ENCODE assay signal across 1 cellular context in the genomic region with DNA sequence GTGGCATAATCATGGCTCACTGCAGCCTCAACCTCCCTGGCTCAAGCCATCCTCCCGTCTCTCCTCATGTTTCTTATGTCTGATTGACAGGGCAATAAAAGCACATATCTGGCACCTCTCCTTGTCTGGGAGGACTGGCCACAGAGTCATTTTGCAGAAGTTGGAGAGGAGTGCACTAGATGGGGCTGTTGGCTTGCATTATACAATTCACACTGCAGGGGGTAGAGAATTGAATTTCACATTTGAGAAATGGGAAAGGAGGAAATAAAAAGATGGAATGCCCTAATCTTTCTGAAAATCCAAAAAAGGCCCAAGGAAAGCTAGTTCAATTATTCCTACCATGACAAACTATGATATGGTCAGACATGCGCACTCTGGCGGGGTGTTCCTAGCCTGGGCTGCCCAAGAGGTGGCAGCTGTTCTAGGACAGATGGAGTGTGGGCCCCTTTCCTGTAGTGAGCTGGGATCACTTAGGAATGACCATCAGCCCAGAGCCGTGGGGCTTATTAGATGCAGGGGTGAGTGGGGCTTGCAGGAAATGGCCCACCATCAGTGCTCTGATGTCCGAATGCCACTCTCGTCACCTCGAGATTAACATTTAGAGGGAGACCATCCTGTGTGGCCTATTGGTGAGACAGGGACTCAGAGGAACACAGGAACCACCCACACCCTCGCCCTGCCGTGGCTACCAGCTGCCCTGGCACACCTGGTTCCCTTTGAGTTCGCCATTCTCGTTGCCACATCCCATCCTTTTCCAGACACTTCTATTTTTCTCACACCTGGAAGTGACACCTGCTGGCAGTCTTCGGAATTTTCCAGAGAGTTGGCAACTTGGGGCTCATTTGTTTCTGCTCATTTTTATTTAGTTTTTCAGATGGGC.
TF ChIP-seq lines count a peak whose summit lies in the region.

No MANE protein-coding gene starts in this region.

TF ChIP-seq in HEK293, 187 proteins besides CTCF, POLR2A, EP300 and RAD21 (continued from another document):
- TF ChIP-seq ZNF654 (tag by site-specific recombination; IDR thresholded peaks at IDR 0.05; ENCODE audit: low read depth) (peak; percentile 89), SCRT1 (tag by site-specific recombination; IDR thresholded peaks at IDR 0.05; ENCODE audit: borderline replicate concordance) (no peak), SETDB1 (IDR thresholded peaks at IDR 0.05; ENCODE audit: insufficient read length, low read length) (no peak), IKZF3 (tag by site-specific recombination; IDR thresholded peaks at IDR 0.05) (peak; percentile 76), ZNF76 (tag by site-specific recombination; IDR thresholded peaks at IDR 0.05; ENCODE audit: borderline replicate concordance, low read depth) (no peak), GFI1B (tag by site-specific recombination; IDR thresholded peaks at IDR 0.05) (no peak), ZNF433 (tag by site-specific recombination; IDR thresholded peaks at IDR 0.05; ENCODE audit: low read depth) (no peak), ZNF366 (tag by site-specific recombination; conservative IDR thresholded peaks at IDR 0.05) (peak; percentile 66), ZNF776 (tag by site-specific recombination; IDR thresholded peaks at IDR 0.05; ENCODE audit: borderline replicate concordance) (no peak), ZNF626 (tag by site-specific recombination; IDR thresholded peaks at IDR 0.05) (no peak), OSR2 (tag by site-specific recombination; IDR thresholded peaks at IDR 0.05) (no peak), ZNF138 (tag by site-specific recombination; IDR thresholded peaks at IDR 0.05; ENCODE audit: borderline replicate concordance) (no peak)
- TF ChIP-seq, protein P1, sequence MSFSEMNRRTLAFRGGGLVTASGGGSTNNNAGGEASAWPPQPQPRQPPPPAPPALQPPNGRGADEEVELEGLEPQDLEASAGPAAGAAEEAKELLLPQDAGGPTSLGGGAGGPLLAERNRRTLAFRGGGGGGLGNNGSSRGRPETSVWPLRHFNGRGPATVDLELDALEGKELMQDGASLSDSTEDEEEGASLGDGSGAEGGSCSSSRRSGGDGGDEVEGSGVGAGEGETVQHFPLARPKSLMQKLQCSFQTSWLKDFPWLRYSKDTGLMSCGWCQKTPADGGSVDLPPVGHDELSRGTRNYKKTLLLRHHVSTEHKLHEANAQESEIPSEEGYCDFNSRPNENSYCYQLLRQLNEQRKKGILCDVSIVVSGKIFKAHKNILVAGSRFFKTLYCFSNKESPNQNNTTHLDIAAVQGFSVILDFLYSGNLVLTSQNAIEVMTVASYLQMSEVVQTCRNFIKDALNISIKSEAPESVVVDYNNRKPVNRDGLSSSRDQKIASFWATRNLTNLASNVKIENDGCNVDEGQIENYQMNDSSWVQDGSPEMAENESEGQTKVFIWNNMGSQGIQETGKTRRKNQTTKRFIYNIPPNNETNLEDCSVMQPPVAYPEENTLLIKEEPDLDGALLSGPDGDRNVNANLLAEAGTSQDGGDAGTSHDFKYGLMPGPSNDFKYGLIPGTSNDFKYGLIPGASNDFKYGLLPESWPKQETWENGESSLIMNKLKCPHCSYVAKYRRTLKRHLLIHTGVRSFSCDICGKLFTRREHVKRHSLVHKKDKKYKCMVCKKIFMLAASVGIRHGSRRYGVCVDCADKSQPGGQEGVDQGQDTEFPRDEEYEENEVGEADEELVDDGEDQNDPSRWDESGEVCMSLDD (tag by site-specific recombination; IDR thresholded peaks at IDR 0.05): no peak
- TF ChIP-seq, protein P2, sequence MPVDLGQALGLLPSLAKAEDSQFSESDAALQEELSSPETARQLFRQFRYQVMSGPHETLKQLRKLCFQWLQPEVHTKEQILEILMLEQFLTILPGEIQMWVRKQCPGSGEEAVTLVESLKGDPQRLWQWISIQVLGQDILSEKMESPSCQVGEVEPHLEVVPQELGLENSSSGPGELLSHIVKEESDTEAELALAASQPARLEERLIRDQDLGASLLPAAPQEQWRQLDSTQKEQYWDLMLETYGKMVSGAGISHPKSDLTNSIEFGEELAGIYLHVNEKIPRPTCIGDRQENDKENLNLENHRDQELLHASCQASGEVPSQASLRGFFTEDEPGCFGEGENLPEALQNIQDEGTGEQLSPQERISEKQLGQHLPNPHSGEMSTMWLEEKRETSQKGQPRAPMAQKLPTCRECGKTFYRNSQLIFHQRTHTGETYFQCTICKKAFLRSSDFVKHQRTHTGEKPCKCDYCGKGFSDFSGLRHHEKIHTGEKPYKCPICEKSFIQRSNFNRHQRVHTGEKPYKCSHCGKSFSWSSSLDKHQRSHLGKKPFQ (tag by site-specific recombination; IDR thresholded peaks at IDR 0.05): no peak
- TF ChIP-seq, protein P3, sequence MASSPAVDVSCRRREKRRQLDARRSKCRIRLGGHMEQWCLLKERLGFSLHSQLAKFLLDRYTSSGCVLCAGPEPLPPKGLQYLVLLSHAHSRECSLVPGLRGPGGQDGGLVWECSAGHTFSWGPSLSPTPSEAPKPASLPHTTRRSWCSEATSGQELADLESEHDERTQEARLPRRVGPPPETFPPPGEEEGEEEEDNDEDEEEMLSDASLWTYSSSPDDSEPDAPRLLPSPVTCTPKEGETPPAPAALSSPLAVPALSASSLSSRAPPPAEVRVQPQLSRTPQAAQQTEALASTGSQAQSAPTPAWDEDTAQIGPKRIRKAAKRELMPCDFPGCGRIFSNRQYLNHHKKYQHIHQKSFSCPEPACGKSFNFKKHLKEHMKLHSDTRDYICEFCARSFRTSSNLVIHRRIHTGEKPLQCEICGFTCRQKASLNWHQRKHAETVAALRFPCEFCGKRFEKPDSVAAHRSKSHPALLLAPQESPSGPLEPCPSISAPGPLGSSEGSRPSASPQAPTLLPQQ (tag by site-specific recombination; IDR thresholded peaks at IDR 0.05): peak; percentile 54; the same call in 1 of the 2 replicates
- TF ChIP-seq, protein P4, sequence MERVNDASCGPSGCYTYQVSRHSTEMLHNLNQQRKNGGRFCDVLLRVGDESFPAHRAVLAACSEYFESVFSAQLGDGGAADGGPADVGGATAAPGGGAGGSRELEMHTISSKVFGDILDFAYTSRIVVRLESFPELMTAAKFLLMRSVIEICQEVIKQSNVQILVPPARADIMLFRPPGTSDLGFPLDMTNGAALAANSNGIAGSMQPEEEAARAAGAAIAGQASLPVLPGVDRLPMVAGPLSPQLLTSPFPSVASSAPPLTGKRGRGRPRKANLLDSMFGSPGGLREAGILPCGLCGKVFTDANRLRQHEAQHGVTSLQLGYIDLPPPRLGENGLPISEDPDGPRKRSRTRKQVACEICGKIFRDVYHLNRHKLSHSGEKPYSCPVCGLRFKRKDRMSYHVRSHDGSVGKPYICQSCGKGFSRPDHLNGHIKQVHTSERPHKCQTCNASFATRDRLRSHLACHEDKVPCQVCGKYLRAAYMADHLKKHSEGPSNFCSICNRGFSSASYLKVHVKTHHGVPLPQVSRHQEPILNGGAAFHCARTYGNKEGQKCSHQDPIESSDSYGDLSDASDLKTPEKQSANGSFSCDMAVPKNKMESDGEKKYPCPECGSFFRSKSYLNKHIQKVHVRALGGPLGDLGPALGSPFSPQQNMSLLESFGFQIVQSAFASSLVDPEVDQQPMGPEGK (tag by site-specific recombination; IDR thresholded peaks at IDR 0.05): no peak
- TF ChIP-seq, protein P5, sequence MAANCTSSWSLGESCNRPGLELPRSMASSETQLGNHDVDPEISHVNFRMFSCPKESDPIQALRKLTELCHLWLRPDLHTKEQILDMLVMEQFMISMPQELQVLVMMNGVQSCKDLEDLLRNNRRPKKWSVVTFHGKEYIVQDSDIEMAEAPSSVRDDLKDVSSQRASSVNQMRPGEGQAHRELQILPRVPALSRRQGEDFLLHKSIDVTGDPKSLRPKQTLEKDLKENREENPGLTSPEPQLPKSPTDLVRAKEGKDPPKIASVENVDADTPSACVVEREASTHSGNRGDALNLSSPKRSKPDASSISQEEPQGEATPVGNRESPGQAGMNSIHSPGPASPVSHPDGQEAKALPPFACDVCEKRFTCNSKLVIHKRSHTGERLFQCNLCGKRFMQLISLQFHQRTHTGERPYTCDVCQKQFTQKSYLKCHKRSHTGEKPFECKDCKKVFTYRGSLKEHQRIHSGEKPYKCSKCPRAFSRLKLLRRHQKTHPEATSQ (tag by site-specific recombination; IDR thresholded peaks at IDR 0.05): no peak
- TF ChIP-seq, protein P6, sequence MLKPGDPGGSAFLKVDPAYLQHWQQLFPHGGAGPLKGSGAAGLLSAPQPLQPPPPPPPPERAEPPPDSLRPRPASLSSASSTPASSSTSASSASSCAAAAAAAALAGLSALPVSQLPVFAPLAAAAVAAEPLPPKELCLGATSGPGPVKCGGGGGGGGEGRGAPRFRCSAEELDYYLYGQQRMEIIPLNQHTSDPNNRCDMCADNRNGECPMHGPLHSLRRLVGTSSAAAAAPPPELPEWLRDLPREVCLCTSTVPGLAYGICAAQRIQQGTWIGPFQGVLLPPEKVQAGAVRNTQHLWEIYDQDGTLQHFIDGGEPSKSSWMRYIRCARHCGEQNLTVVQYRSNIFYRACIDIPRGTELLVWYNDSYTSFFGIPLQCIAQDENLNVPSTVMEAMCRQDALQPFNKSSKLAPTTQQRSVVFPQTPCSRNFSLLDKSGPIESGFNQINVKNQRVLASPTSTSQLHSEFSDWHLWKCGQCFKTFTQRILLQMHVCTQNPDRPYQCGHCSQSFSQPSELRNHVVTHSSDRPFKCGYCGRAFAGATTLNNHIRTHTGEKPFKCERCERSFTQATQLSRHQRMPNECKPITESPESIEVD (tag by site-specific recombination; IDR thresholded peaks at IDR 0.05): no peak
